ENCODE assay signal across 31 cellular contexts in the genomic region with DNA sequence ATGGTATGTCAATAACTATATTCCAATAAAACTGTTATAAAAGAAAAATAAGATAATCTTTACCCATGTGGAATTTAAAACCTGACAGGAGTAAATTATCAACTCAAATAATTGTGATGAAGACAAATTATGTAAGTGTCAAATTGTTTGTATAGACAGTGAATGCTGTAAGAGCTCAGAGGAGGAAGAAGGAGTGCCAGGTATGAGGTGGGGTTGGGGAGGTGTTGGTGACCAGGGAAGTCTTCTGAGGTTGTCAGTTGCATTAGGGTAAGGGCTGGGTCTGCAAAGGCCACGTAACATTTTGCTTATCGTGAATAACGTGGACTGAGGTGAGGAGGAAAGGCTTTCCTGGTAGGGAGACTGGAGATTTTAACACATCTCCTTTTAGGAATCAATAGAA.
"Had no signal": no experiment of that assay in that cellular context is flagged by ENCODE, and none has a peak within 500 bp of the region (broad histone marks: within the 10 kb centered on the region; RNA-seq: fewer than 3 reads in every experiment).

No MANE protein-coding gene starts in this region.

- ATAC-seq: esophagus mucosa; foreskin keratinocyte; gastroesophageal sphincter; heart right ventricle; left lobe of liver; naive thymus-derived CD4-positive, alpha-beta T cell; sciatic nerve; stimulated activated memory B cell treated with anti-CD40 and anti-IgM and Interleukin-4, amounts not matched to agents 10 μg/mL and 1 μg/mL and 100 μg/mL, for 72 hours; stimulated activated naive CD8-positive, alpha-beta T cell treated with anti-CD3 and anti-CD28 coated beads, Interleukin-15, Interleukin-2, amounts not matched to agents 100 U/mL and 50 U/mL, for 24 hours; upper lobe of right lung had no signal

- DNase-seq: cerebellar nuclear complex; effector CD8-positive, alpha-beta T cell; endodermal cell; foreskin keratinocyte; glutamatergic neuron; heart right ventricle; hypothalamus; immature natural killer cell; naive thymus-derived CD4-positive, alpha-beta T cell; nucleus accumbens; spleen; stimulated activated CD4-positive, alpha-beta T cell treated with anti-CD3 and anti-CD28 coated beads, Interleukin-4, amount 100 ng/mL, for 4 hours; stimulated activated naive CD8-positive, alpha-beta T cell treated with anti-CD3 and anti-CD28 coated beads, Interleukin-15, Interleukin-2, amounts not matched to agents 100 U/mL and 50 U/mL, for 24 hours; substantia nigra; testis; tibial artery; upper lobe of right lung; uterus had no signal

- H3K27me3 Mint-ChIP-seq: dendritic cell treated with granulocyte-macrophage colony-stimulating factor and Interleukin-4, amounts not matched to agents 40 ng/mL and 50 ng/mL, for 4 days; stimulated activated memory B cell treated with anti-CD40 and anti-IgM and Interleukin-4, amounts not matched to agents 10 μg/mL and 1 μg/mL and 100 μg/mL, for 72 hours had no signal

- H3K4me3 ChIP-seq: gastroesophageal sphincter, heart right ventricle, lung, prostate gland, right atrium auricular region, spleen, testis, tibial artery, upper lobe of right lung, uterus had no signal

- H3K4me3 Mint-ChIP-seq: dendritic cell treated with granulocyte-macrophage colony-stimulating factor and Interleukin-4, amounts not matched to agents 40 ng/mL and 50 ng/mL, for 4 days; endodermal cell; memory B cell had no signal

- H3K27me3 ChIP-seq: foreskin keratinocyte, gastroesophageal sphincter, heart right ventricle, right atrium auricular region, spleen, testis, tibial artery, upper lobe of right lung, uterus had no signal

- H3K27ac Mint-ChIP-seq: dendritic cell treated with granulocyte-macrophage colony-stimulating factor and Interleukin-4, amounts not matched to agents 40 ng/mL and 50 ng/mL, for 4 days; endodermal cell; memory B cell; mesothelial cell of epicardium; naive thymus-derived CD4-positive, alpha-beta T cell; nephron; stimulated activated memory B cell treated with anti-CD40 and anti-IgM and Interleukin-4, amounts not matched to agents 10 μg/mL and 1 μg/mL and 100 μg/mL, for 72 hours had no signal

- H3K4me1 ChIP-seq: prostate gland had no signal

- H3K9me3 ChIP-seq: gastroesophageal sphincter, heart right ventricle, prostate gland, right atrium auricular region, spleen, testis, tibial artery, upper lobe of right lung, uterus had no signal

- H3K27ac ChIP-seq: epithelial cell of prostate, foreskin keratinocyte, gastroesophageal sphincter, heart right ventricle, prostate gland, right atrium auricular region, spleen, testis, tibial artery, upper lobe of right lung, uterus had no signal

- H3K36me3 ChIP-seq: prostate gland, right atrium auricular region, tibial artery, upper lobe of right lung, uterus had no signal

- H3K9me3 Mint-ChIP-seq: dendritic cell treated with granulocyte-macrophage colony-stimulating factor and Interleukin-4, amounts not matched to agents 40 ng/mL and 50 ng/mL, for 4 days; endodermal cell; immature natural killer cell; memory B cell; mesothelial cell of epicardium; nephron; stimulated activated memory B cell treated with anti-CD40 and anti-IgM and Interleukin-4, amounts not matched to agents 10 μg/mL and 1 μg/mL and 100 μg/mL, for 72 hours had no signal
